Comparison of ENCODE assay signal across 8 cellular contexts in genomic region chr19:41951686-41952172, GRCh38. TPM values are rescaled to one million over a fixed set of nuclear protein-coding genes. Genes with fewer than 3 reads are reported as not detected.
DNase-seq lines count a peak whose midpoint lies in the region; ATAC-seq and TF ChIP-seq lines count a peak whose summit lies in the region.

No MANE protein-coding gene starts in this region.

- CTCF ChIA-PET in WTC11 (lab: Charles Lee), result interaction anchor here (0.6 to 3.1 kb wide), 11 partner anchors 11 to 93 kb away, joined by 3 to 22 read pairs (median 4); partner anchors contain the start of gene ERFL

- POLR2A ChIA-PET in WTC11 (lab: Charles Lee), result no interaction called here

- DNase-seq in NK-92 treated with Interleukin-12 subunit alpha and Interleukin-12 subunit beta, amount 100 ng/mL, for 24 hours (lab: John Stamatoyannopoulos, UW), result peak; percentile 73
- no peak for DNase-seq in NK-92 (lab: John Stamatoyannopoulos, UW; ENCODE audit: unreplicated experiment)
- peak; percentile 53 to 87 for DNase-seq in NCI-H1930 (lab: John Stamatoyannopoulos, UW)
- peak; percentile 97 for DNase-seq in WTC11 (ENCODE audit: low spot score)
- peak; percentile 72 to 77 for DNase-seq in cardiac fibroblast (ENCODE audit: low read depth in 2 of 2)
- DNase-seq in kidney epithelial cell (ENCODE audit: low read depth), result no peak
- DNase-seq in stimulated activated CD4-positive, alpha-beta T cell treated with anti-CD3 and anti-CD28 coated beads, Interleukin-2, amount 100 ng/mL, for 24 hours, result peak; percentile 94 to 97

- H3K27me3 Mint-ChIP-seq in WTC11 (ENCODE audit: low read depth), result peaks cover 15% of the 10 kb centered on the region

- H3K4me3 ChIP-seq in cardiac fibroblast (replicated peaks in 1 of 2; ENCODE audit: low read depth in 2 of 2, low read length in 2 of 2), result no peak overlapping the region
- H3K4me3 ChIP-seq in kidney epithelial cell (ENCODE audit: low read depth, low read length), result no peak overlapping the region

- H3K9me3 Mint-ChIP-seq in WTC11, result no peaks in the 10 kb centered on the region

- H3K27ac Mint-ChIP-seq in WTC11, result no peak overlapping the region

- ATAC-seq in WTC11, result peak; percentile 93
- ATAC-seq in HG03159 (IDR thresholded peaks at IDR 0.05; ENCODE audit: unreplicated experiment), result no peak

- TF ChIP-seq CTCF in WTC11 (IDR thresholded peaks at IDR 0.05) (peak; percentile 100), cardiac fibroblast (IDR thresholded peaks at IDR 0.05; ENCODE audit: low read depth, low read length) (peak; percentile 99), kidney epithelial cell (IDR thresholded peaks at IDR 0.05; ENCODE audit: insufficient read depth, low read length, poor library complexity, severe bottlenecking) (peak; percentile 98)

- H3K36me3 Mint-ChIP-seq in WTC11, result no peaks in the 10 kb centered on the region

- no peaks in the 10 kb centered on the region for H3K4me1 Mint-ChIP-seq in WTC11

- no peaks in the 10 kb centered on the region for H3K27me3 ChIP-seq in kidney epithelial cell (ENCODE audit: control insufficient read depth, insufficient read depth, low read length)

- no peaks in the 10 kb centered on the region for H3K36me3 ChIP-seq in kidney epithelial cell (ENCODE audit: control insufficient read depth, insufficient read depth, low read length)

- peak overlapping the region; percentile 65 for H3K4me3 Mint-ChIP-seq in WTC11

TF ChIP-seq in WTC11, 78 proteins besides CTCF, POLR2A, EP300 and RAD21 (continues in another document):
- no peak for TF ChIP-seq CDX4 (CRISPR knock-in tag; IDR thresholded peaks at IDR 0.05; ENCODE audit: borderline replicate concordance)
- no peak for TF ChIP-seq MXD4 (CRISPR knock-in tag; IDR thresholded peaks at IDR 0.05; ENCODE audit: borderline replicate concordance)
- no peak for TF ChIP-seq OVOL2 (CRISPR knock-in tag; IDR thresholded peaks at IDR 0.05; ENCODE audit: borderline replicate concordance)
- TF ChIP-seq, protein P1, sequence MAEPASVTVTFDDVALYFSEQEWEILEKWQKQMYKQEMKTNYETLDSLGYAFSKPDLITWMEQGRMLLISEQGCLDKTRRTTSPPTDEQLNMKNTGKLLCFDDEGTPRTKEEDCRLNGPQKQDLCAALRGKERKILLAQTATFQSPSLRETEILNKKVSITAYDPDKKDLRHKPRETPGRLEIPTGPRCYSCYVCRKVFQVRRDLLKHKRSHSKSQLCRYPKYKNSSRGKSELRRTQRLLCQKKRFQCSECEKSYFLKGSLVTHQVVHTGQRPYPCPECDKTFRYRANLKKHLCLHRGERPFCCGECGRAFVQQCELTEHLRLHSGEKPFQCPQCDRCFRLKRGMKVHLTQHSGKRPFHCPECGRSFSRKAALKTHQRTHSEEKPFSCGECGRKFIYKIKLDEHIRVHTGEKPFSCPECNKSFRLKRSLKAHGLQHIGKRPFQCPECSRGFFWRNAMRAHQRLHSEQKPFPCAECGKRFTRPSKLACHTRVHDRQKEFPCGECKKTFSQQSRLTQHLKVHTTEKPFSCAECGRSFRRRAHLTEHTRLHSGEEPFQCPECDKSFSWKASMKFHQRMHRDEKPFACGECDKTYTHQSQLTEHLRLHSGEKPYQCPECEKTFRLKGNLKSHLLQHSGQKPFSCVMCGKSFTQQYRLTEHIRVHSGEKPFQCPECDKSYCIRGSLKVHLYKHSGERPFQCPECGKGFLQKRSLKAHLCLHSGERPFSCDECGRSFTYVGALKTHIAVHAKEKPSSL (CRISPR knock-in tag; conservative IDR thresholded peaks at IDR 0.05), result no peak
- no peak for TF ChIP-seq ZNF671 (CRISPR knock-in tag; IDR thresholded peaks at IDR 0.05)
- TF ChIP-seq FOXP4 (CRISPR knock-in tag; IDR thresholded peaks at IDR 0.05), result no peak
- TF ChIP-seq E2F1 (CRISPR knock-in tag; IDR thresholded peaks at IDR 0.05), result no peak
- no peak for TF ChIP-seq ELF4 (CRISPR knock-in tag; IDR thresholded peaks at IDR 0.05; ENCODE audit: low read depth)
- TF ChIP-seq ZNF423 (CRISPR knock-in tag; IDR thresholded peaks at IDR 0.05), result no peak
- TF ChIP-seq ZNF121 (CRISPR knock-in tag; IDR thresholded peaks at IDR 0.05), result no peak
- no peak for TF ChIP-seq ATF6 (CRISPR knock-in tag; IDR thresholded peaks at IDR 0.05)
- TF ChIP-seq, protein P2, sequence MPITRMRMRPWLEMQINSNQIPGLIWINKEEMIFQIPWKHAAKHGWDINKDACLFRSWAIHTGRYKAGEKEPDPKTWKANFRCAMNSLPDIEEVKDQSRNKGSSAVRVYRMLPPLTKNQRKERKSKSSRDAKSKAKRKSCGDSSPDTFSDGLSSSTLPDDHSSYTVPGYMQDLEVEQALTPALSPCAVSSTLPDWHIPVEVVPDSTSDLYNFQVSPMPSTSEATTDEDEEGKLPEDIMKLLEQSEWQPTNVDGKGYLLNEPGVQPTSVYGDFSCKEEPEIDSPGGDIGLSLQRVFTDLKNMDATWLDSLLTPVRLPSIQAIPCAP (CRISPR knock-in tag; IDR thresholded peaks at IDR 0.05), result no peak

RNA-seq across cellular contexts. Expression of gene RABAC1, which starts 7.4 kb away (rescaled TPM):
- total RNA-seq in WTC11 (2021) (159 to 184 TPM (median 159 TPM) in 3 replicates), kidney epithelial cell (126 and 130 TPM in 2 replicates)

RNA-seq across cellular contexts. Expression of gene ERFL, which starts 23.5 kb away (rescaled TPM):
- total RNA-seq in WTC11 (2021) (0.30 to 0.66 TPM (median 0.31 TPM) in 3 replicates), kidney epithelial cell (not detected in 2 replicates)

RNA-seq across cellular contexts. Expression of gene ATP1A3, which starts 42.3 kb away (rescaled TPM):
- total RNA-seq in WTC11 (2021) (28.2 to 34.2 TPM (median 30.9 TPM) in 3 replicates), kidney epithelial cell (1.4 TPM in 1 of 2 replicates, not detected in the other)

Comparison
In these comparisons a context has a peak if more than half of its experiments do, and no peak if none do; other contexts are left out.
1. DNase-seq: peak in NK-92 treated with Interleukin-12 subunit alpha and Interleukin-12 subunit beta, amount 100 ng/mL, for 24 hours (single experiment), NCI-H1930 (2 of 2), WTC11 (single experiment), cardiac fibroblast (2 of 2) and stimulated activated CD4-positive, alpha-beta T cell treated with anti-CD3 and anti-CD28 coated beads, Interleukin-2, amount 100 ng/mL, for 24 hours (2 of 2); none in NK-92 (single experiment) and kidney epithelial cell (single experiment).
2. RNA of gene ATP1A3, which starts 42.3 kb away (total RNA-seq): 28.2 to 34.2 TPM in WTC11; 1.4 TPM in kidney epithelial cell; every median in the first group is over 10 times any median in the second.
3. Peak in every context shown above with its lines, with median percentiles within 50 percentile points of each other: CTCF ChIP-seq.